1 cellular context compared by ENCODE assay signal in the genomic region with DNA sequence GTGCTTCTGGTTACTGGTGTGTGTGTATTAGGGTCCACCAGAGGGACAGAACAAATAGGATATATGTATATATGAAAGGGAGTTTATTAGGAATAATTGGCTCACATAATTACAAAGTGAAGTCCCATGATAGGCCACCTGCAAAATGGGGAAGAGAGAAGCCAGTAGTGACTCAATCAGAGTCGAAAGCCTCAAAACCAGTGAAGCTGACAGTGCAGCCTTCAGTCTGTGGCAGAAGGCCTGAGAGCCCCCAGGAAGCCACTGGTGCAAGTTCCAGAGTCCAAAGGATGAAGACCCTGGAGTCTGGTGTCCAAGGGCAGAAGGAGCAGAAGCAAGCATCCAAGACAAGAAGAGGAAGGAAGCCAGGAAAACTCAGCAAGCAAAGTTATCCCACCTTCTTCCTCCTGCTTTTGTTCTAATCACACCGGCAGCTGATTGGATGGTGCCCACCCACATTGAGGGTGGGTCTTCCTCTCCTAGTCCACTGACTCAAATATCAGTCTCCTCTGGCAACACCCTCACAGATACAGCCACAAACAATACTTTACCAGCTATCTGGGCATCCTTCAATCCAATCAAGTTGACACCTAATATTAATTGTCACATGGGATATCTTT.
TF ChIP-seq lines count a peak whose summit lies in the region.

No MANE protein-coding gene starts in this region.

TF ChIP-seq in H1, 55 proteins besides CTCF, POLR2A, EP300 and RAD21 (continued from another document):
- TF ChIP-seq, protein P1, sequence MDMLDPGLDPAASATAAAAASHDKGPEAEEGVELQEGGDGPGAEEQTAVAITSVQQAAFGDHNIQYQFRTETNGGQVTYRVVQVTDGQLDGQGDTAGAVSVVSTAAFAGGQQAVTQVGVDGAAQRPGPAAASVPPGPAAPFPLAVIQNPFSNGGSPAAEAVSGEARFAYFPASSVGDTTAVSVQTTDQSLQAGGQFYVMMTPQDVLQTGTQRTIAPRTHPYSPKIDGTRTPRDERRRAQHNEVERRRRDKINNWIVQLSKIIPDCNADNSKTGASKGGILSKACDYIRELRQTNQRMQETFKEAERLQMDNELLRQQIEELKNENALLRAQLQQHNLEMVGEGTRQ (IDR thresholded peaks at IDR 0.05; ENCODE audit: low read length), result no peak
- TF ChIP-seq SP2 (IDR thresholded peaks at IDR 0.05; ENCODE audit: low read length) (no peak), GTF2F1 (IDR thresholded peaks at IDR 0.05; ENCODE audit: borderline replicate concordance, low read depth, low read length) (no peak)
